ENCODE assay signal across 11 cellular contexts in the genomic region with DNA sequence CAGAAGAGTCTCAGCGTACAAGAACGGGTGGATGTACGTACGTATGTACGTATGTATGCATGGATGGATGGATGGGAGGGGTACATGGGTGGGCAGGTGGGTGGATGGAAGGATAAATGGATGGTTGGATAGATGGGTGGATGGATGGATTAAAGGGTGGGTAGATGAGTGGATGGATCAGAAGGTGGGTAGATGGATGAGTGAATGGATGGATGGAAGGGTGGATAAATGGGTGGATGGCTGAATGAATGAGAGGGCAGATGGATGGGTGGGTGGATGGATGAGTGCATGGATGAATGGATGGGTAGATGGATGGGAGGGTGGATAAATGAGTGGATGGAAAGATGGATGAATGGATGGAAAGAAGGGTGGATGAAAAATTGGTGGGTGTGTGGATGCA.
"Had no signal": no experiment of that assay in that cellular context is flagged by ENCODE, and none has a peak within 500 bp of the region (broad histone marks: within the 10 kb centered on the region; RNA-seq: fewer than 3 reads in every experiment).

No MANE protein-coding gene starts in this region.

- H2AFZ ChIP-seq: GM23248, GM23338 had no signal

- H3K4me1 ChIP-seq: HAP-1 had no signal

- H3K4me2 ChIP-seq: GM23338 had no signal

- ATAC-seq: GM23338, HCT116 had no signal

- H3K9ac ChIP-seq: GM23248 had no signal

- H3K4me3 ChIP-seq: GM23248, GM23338, HAP-1 had no signal

- H3K36me3 ChIP-seq: HAP-1 had no signal

- H3K9me3 ChIP-seq: HAP-1 had no signal

- FAIRE-seq: H1, H54 had no signal

- DNase-seq: GM23248, GOT3, H7, H9, HCEC 1CT, HFFc6 had no signal

- H3K27ac ChIP-seq: GM23248 had no signal
